ENCODE assay signal across 17 cellular contexts in the genomic region with DNA sequence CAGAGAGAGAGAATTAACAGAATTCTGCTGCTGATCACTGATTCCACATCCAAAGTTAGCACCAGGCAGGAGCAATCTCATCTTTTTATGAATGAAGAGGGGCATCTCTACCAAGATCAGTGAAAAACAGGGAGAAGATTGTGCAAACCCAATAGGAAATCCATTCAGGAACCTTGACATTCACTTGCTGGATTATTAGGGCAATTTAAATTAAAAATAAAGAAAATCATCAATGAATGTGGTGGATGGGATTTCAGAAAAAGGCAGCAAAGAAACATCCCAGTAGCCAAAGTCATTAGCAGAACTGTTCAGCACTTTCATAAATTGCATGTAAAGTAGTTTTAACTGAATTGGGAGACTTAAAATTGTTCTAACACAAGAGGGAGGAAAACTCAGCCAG.
"Had no signal": no experiment of that assay in that cellular context is flagged by ENCODE, and none has a peak within 500 bp of the region (broad histone marks: within the 10 kb centered on the region; RNA-seq: fewer than 3 reads in every experiment).

No MANE protein-coding gene starts in this region.

- H3K27me3 ChIP-seq: esophagus squamous epithelium, heart left ventricle, upper lobe of right lung had no signal

- H3K36me3 ChIP-seq: esophagus squamous epithelium, heart left ventricle, spleen, upper lobe of right lung had no signal

- H3K9me3 ChIP-seq: esophagus squamous epithelium, heart left ventricle, spleen, upper lobe of right lung had no signal

- H3K4me1 ChIP-seq: esophagus squamous epithelium had no signal

- FAIRE-seq: endothelial cell of umbilical vein, islet of Langerhans, TTC549 had no signal

- H3K27ac ChIP-seq: esophagus squamous epithelium, heart left ventricle, spleen, upper lobe of right lung had no signal

- H3K4me3 ChIP-seq: spleen, upper lobe of right lung had no signal

- DNase-seq: activated CD4-positive, alpha-beta T cell treated with anti-CD3 and anti-CD28 coated beads for 1 hour; activated CD4-positive, alpha-beta T cell treated with anti-CD3 and anti-CD28 coated beads, Interleukin-2, amount 50 U/mL, for 1 hour; activated CD8-positive, alpha-beta T cell treated with anti-CD3 and anti-CD28 coated beads, Interleukin-2, amount 10 ng/mL, durations not matched to agents 7 days and 5 days; activated gamma-delta T cell; effector memory CD8-positive, alpha-beta T cell; esophagus squamous epithelium; heart left ventricle; left cardiac atrium; naive B cell; spleen; stimulated activated CD4-positive, alpha-beta T cell treated with anti-CD3 and anti-CD28 coated beads, Interleukin-4, amount 100 ng/mL, for 1 hour; stimulated activated naive CD4-positive, alpha-beta T cell treated with Interleukin-2 at 50 U/mL for 16 hours; T-helper 1 cell; upper lobe of right lung had no signal

- ATAC-seq: activated CD8-positive, alpha-beta T cell treated with anti-CD3 and anti-CD28 coated beads, Interleukin-2, amount 10 ng/mL, durations not matched to agents 7 days and 5 days; effector memory CD8-positive, alpha-beta T cell; heart left ventricle; upper lobe of right lung had no signal
